Comparison of ENCODE assay signal across 8 cellular contexts in genomic region chr14:50363734-50364113, GRCh38. TPM values are rescaled to one million over a fixed set of nuclear protein-coding genes. Genes with fewer than 3 reads are reported as not detected.
DNase-seq lines count a peak whose midpoint lies in the region; ATAC-seq and TF ChIP-seq lines count a peak whose summit lies in the region.

No MANE protein-coding gene starts in this region.

- peak overlapping the region in 4 of 5 donors; percentile 15 to 77 (median 62) for H3K27ac ChIP-seq in adrenal gland
- H3K27ac ChIP-seq in muscle layer of colon (ENCODE audit: low read depth, low read length), result peak overlapping the region; percentile 59
- no peak overlapping the region for H3K27ac ChIP-seq in aorta (ENCODE audit: low read depth in 1 of 2, low read length in 2 of 2)

- H3K9me3 ChIP-seq in adrenal gland (replicated peaks in 1 of 3), result no peaks in the 10 kb centered on the region
- H3K9me3 ChIP-seq in muscle layer of colon (ENCODE audit: low read length), result no peaks in the 10 kb centered on the region
- no peaks in the 10 kb centered on the region for H3K9me3 ChIP-seq in aorta (ENCODE audit: control insufficient read depth, low read length)

- H3K4me3 ChIP-seq in adrenal gland (peak overlapping the region in 1 of 4 donors; percentile 42), muscle layer of colon (ENCODE audit: low read depth in 1 of 2, low read length in 2 of 2) (peak overlapping the region in 1 of 2 donors; percentile 33), aorta (ENCODE audit: low read length in 2 of 2) (no peak overlapping the region)

- WGBS in adrenal gland, 4 donors, result 27 to 33% (median 30%) methylated on average over 3 of the region's 3 CpGs
- WGBS in aorta, 2 donors, result 29 to 35% methylated on average over 3 of the region's 3 CpGs

- H3K4me1 ChIP-seq in adrenal gland (replicated peaks in 1 of 2) (peaks cover 21 to 24% of the 10 kb centered on the region in 2 donors), muscle layer of colon (ENCODE audit: insufficient read depth, low read length) (no peaks in the 10 kb centered on the region), aorta (ENCODE audit: control insufficient read depth in 1 of 2, insufficient read depth in 2 of 2, low read length in 2 of 2) (no peaks in the 10 kb centered on the region)

- DNase-seq in NOMO-1 treated with dmso at 0.1 percent for 144 hours (lab: John Stamatoyannopoulos, UW; ENCODE audit: unreplicated experiment), result peak; percentile 78
- DNase-seq in adrenal gland, result peak in 1 of 7 donors; percentile 38
- no peak for DNase-seq in aorta
- no peak for DNase-seq in ACHN
- no peak for DNase-seq in NCI-H2029 treated with DMSO at 0.1 percent for 48 hours (lab: John Stamatoyannopoulos, UW)

- no peaks in the 10 kb centered on the region for H3K27me3 ChIP-seq in adrenal gland
- H3K27me3 ChIP-seq in muscle layer of colon (ENCODE audit: control insufficient read depth in 1 of 2, insufficient read depth in 2 of 2, low read length in 2 of 2), result no peaks in the 10 kb centered on the region
- no peaks in the 10 kb centered on the region for H3K27me3 ChIP-seq in aorta (ENCODE audit: control insufficient read depth in 1 of 2, insufficient read depth in 2 of 2, low read length in 1 of 2)

- H3K36me3 ChIP-seq in adrenal gland (replicated peaks in 1 of 2), result no peaks in the 10 kb centered on the region
- H3K36me3 ChIP-seq in muscle layer of colon (ENCODE audit: insufficient read depth, low read length), result peaks cover 3% of the 10 kb centered on the region
- no peaks in the 10 kb centered on the region for H3K36me3 ChIP-seq in aorta (ENCODE audit: control insufficient read depth in 1 of 2, insufficient read depth in 2 of 2, low read length in 1 of 2)

- no peak for TF ChIP-seq POLR2A in adrenal gland (IDR thresholded peaks at IDR 0.05)

- TF ChIP-seq CTCF in adrenal gland (IDR thresholded peaks at IDR 0.05), result no peak

- ATAC-seq in GM18517 (IDR thresholded peaks at IDR 0.05; ENCODE audit: unreplicated experiment) (peak; percentile 95), HG02642 (IDR thresholded peaks at IDR 0.05; ENCODE audit: poor library complexity, unreplicated experiment) (peak; percentile 97), aorta (ENCODE audit: low FRiP score) (peak; percentile 48)

- intact Hi-C loops in adrenal gland (cut with DNase I) (no loop called here), aorta (cut with DNase I) (no loop called here)

- in situ Hi-C loops in ACHN (cut with HindIII; ENCODE audit: low pct_ligation_motif_present, low pct_unique_long_range_greater_than_20kb, low sequenced_read_pairs), result no loop called here

- H3K9ac ChIP-seq in muscle layer of colon (ENCODE audit: low read length), result no peak overlapping the region

RNA-seq across cellular contexts. Expression of gene CDKL1, which starts 33.0 kb away (rescaled TPM):
- total RNA-seq in adrenal gland, result 10 to 100 TPM in 3 of 8 donors, 1 to 10 TPM in 5; 1.8 to 14.8 (median 7.6) TPM
- polyA plus RNA-seq in adrenal gland, result 1 to 10 TPM; 1.5 to 8.3 (median 3.1) TPM
- 1 to 10 TPM; 8.8 to 9.7 TPM for total RNA-seq in aorta
- 1 to 10 TPM; 1.6 to 2.0 TPM for polyA plus RNA-seq in aorta

RNA-seq across cellular contexts. Expression of gene DMAC2L, which starts 51.6 kb away (rescaled TPM):
- total RNA-seq in adrenal gland (10 to 100 TPM in 6 of 8 donors, 1 to 10 TPM in 2; 4.8 to 19.9 (median 13.7) TPM), aorta (10 to 100 TPM; 13.1 to 15.8 TPM)
- polyA plus RNA-seq in adrenal gland (10 to 100 TPM in 2 of 3 donors, 1 to 10 TPM in 1; 9.4 to 15.0 (median 12.3) TPM), aorta (10 to 100 TPM in 1 of 2 donors, 1 to 10 TPM in 1; 6.8 to 11.4 TPM)

RNA-seq across cellular contexts. Expression of gene L2HGDH, which starts 51.7 kb away (rescaled TPM):
- total RNA-seq in adrenal gland, result 1 to 10 TPM; 1.3 to 8.9 (median 4.8) TPM
- polyA plus RNA-seq in adrenal gland, result 1 to 10 TPM; 1.2 to 5.7 (median 1.3) TPM
- total RNA-seq in aorta, result 1 to 10 TPM; 2.1 to 2.7 TPM
- 1 to 10 TPM; 1.9 to 2.5 TPM for polyA plus RNA-seq in aorta

Comparison
In these comparisons a context has a peak if more than half of its experiments do, and no peak if none do; other contexts are left out.
1. H3K27ac ChIP-seq: peak in adrenal gland (4 of 5) and muscle layer of colon (single experiment); none in aorta (0 of 2).
2. Peak in every context shown above with its lines, with median percentiles within 50 percentile points of each other: ATAC-seq.